ENCODE assay signal across 14 cellular contexts in genomic region chr9:19104528-19105282, GRCh38. TPM values are rescaled to one million over a fixed set of nuclear protein-coding genes. Genes with fewer than 3 reads are reported as not detected.
A peak's percentile ranks its signal among the peaks of the same experiment; 100 is the strongest.
DNase-seq lines count a peak whose midpoint lies in the region; TF ChIP-seq lines count a peak whose summit lies in the region.
"Had no signal": no experiment of that assay in that cellular context is flagged by ENCODE, and none has a peak within 500 bp of the region (broad histone marks: within the 10 kb centered on the region; RNA-seq: fewer than 3 reads in every experiment).

No MANE protein-coding gene starts in this region.

- no peak overlapping the region for H4K91ac ChIP-seq in mesenchymal stem cell (ENCODE audit: low read length)

- peaks cover 22% of the 10 kb centered on the region for H3K79me2 ChIP-seq in mesendoderm (ENCODE audit: control insufficient read depth, insufficient read depth, low read length)

- POLR2A ChIA-PET in MCF 10A (lab: Yijun Ruan, JAX) = interaction anchor here (0.8 to 2.3 kb wide), 2 partner anchors 9 to 12 kb away, joined by 5 to 10 read pairs; no protein-coding TSS in a partner anchor
- POLR2A ChIA-PET in activated CD4-positive, alpha-beta memory T cell treated with anti-CD3 and anti-CD28 coated beads, Interleukin-2, amount 10 ng/mL, durations not matched to agents 7 days and 5 days (lab: Charles Lee) = interaction anchor here (1.1 to 1.6 kb wide), 2 partner anchors 8 to 23 kb away, joined by 5 to 7 read pairs; no protein-coding TSS in a partner anchor

- H3K36me3 ChIP-seq in breast epithelium (no peaks in the 10 kb centered on the region), SK-N-MC (ENCODE audit: insufficient read depth, low read length) (peaks cover 13% of the 10 kb centered on the region), mesenchymal stem cell (ENCODE audit: control insufficient read depth in 1 of 2, insufficient read depth in 2 of 2, low read depth in 1 of 2, low read length in 2 of 2) (peaks cover 0 to 12% of the 10 kb centered on the region in 2 experiments), mesendoderm (ENCODE audit: control insufficient read depth, insufficient read depth, low read length) (no peaks in the 10 kb centered on the region)

- no peak overlapping the region for H4K5ac ChIP-seq in mesendoderm (ENCODE audit: low read length)

- H3K27ac Mint-ChIP-seq in MCF 10A (ENCODE audit: low read depth, unreplicated experiment) = no peak overlapping the region
- H3K27ac Mint-ChIP-seq in type B pancreatic cell = peak overlapping the region; percentile 65
- no peak overlapping the region for H3K27ac Mint-ChIP-seq in activated CD4-positive, alpha-beta memory T cell treated with anti-CD3 and anti-CD28 coated beads, Interleukin-2, amount 10 ng/mL, durations not matched to agents 7 days and 5 days
- H3K27ac Mint-ChIP-seq: activated naive CD8-positive, alpha-beta T cell had no signal

- peak overlapping the region in 1 of 2 experiments; percentile 15 for H3K4ac ChIP-seq in mesenchymal stem cell (ENCODE audit: low read depth in 1 of 2, low read length in 2 of 2)
- H3K4ac ChIP-seq in mesendoderm (ENCODE audit: low read depth, low read length) = no peak overlapping the region

- H3K9me3 Mint-ChIP-seq in MCF 10A (ENCODE audit: unreplicated experiment) (no peaks in the 10 kb centered on the region), type B pancreatic cell (no peaks in the 10 kb centered on the region)
- no peaks in the 10 kb centered on the region for H3K9me3 Mint-ChIP-seq in activated CD4-positive, alpha-beta memory T cell treated with anti-CD3 and anti-CD28 coated beads, Interleukin-2, amount 10 ng/mL, durations not matched to agents 7 days and 5 days

- H3K4me1 Mint-ChIP-seq in MCF 10A (ENCODE audit: insufficient read depth, unreplicated experiment) = peaks cover 6% of the 10 kb centered on the region
- H3K4me1 Mint-ChIP-seq in type B pancreatic cell (ENCODE audit: unreplicated experiment) = peaks cover 15% of the 10 kb centered on the region
- peaks cover 23% of the 10 kb centered on the region for H3K4me1 Mint-ChIP-seq in activated CD4-positive, alpha-beta memory T cell treated with anti-CD3 and anti-CD28 coated beads, Interleukin-2, amount 10 ng/mL, durations not matched to agents 7 days and 5 days

- peak overlapping the region; percentile 70 to 89 for H3K27ac ChIP-seq in breast epithelium
- H3K27ac ChIP-seq in SK-N-MC = peak overlapping the region; percentile 42; the same call in 1 of the 2 replicates
- H3K27ac ChIP-seq in mesenchymal stem cell (ENCODE audit: low read length, poor library complexity, severe bottlenecking) = no peak overlapping the region
- no peak overlapping the region for H3K27ac ChIP-seq in mesendoderm (ENCODE audit: low read depth, low read length)

- H3K9ac ChIP-seq in SK-N-MC (ENCODE audit: insufficient read length) (no peak overlapping the region), mesenchymal stem cell (ENCODE audit: low read length) (peak overlapping the region; percentile 60), mesendoderm (ENCODE audit: low read length) (no peak overlapping the region)

- H2AFZ ChIP-seq in mesenchymal stem cell (ENCODE audit: low read depth, low read length) = no peak overlapping the region

- H3K27me3 Mint-ChIP-seq in MCF 10A (ENCODE audit: insufficient read depth, unreplicated experiment) (no peaks in the 10 kb centered on the region), type B pancreatic cell (no peaks in the 10 kb centered on the region)
- no peaks in the 10 kb centered on the region for H3K27me3 Mint-ChIP-seq in activated CD4-positive, alpha-beta memory T cell treated with anti-CD3 and anti-CD28 coated beads, Interleukin-2, amount 10 ng/mL, durations not matched to agents 7 days and 5 days
- H3K27me3 Mint-ChIP-seq: activated naive CD8-positive, alpha-beta T cell had no signal

- H2AK5ac ChIP-seq in mesenchymal stem cell (ENCODE audit: low read length, severe bottlenecking) (no peak overlapping the region), mesendoderm (ENCODE audit: low read length) (no peak overlapping the region)

- H4K8ac ChIP-seq in mesenchymal stem cell (ENCODE audit: low read length) (no peak overlapping the region), mesendoderm (ENCODE audit: low read depth, low read length) (no peak overlapping the region)

- WGBS in mesenchymal stem cell = 70% methylated on average over 12 of the region's 13 CpGs
- no CpG with 5 or more reads among the region's 13 CpGs for WGBS in mesendoderm (ENCODE audit: extremely low coverage, insufficient coverage, low lambda C conversion rate)

- H2BK5ac ChIP-seq in mesenchymal stem cell (ENCODE audit: low read depth, low read length, poor library complexity, severe bottlenecking) = no peak overlapping the region
- H2BK5ac ChIP-seq in mesendoderm (ENCODE audit: low read length) = no peak overlapping the region

- H3K27me3 ChIP-seq in breast epithelium (no peaks in the 10 kb centered on the region), mesenchymal stem cell (ENCODE audit: control insufficient read depth in 1 of 2, insufficient read depth in 1 of 2, low read length in 2 of 2) (no peaks in the 10 kb centered on the region), mesendoderm (ENCODE audit: insufficient read depth, low read length, poor library complexity) (no peaks in the 10 kb centered on the region)

- no peak overlapping the region for H3K56ac ChIP-seq in mesendoderm (ENCODE audit: low read length)

- CTCF ChIA-PET in MCF 10A (lab: Yijun Ruan, JAX) = interaction anchor here (0.6 to 1.9 kb wide), 4 partner anchors 12 to 70 kb away, joined by 3 to 7 read pairs (median 5); no protein-coding TSS in a partner anchor
- CTCF ChIA-PET in activated CD4-positive, alpha-beta memory T cell treated with anti-CD3 and anti-CD28 coated beads, Interleukin-2, amount 10 ng/mL, durations not matched to agents 7 days and 5 days (lab: Charles Lee) = interaction anchor here (0.6 to 2.1 kb wide), 5 partner anchors 9 to 126 kb away, joined by 4 to 10 read pairs (median 4); partner anchors contain the start of genes DENND4C and RRAGA

- no peak for TF ChIP-seq CTCF in breast epithelium (IDR thresholded peaks at IDR 0.05)
- TF ChIP-seq CTCF in MCF 10A (IDR thresholded peaks at IDR 0.05; ENCODE audit: unreplicated experiment) = no peak
- TF ChIP-seq CTCF in type B pancreatic cell (conservative IDR thresholded peaks at IDR 0.05) = no peak

- H3K23ac ChIP-seq in mesenchymal stem cell (ENCODE audit: low read length in 2 of 2) (no peak overlapping the region), mesendoderm (ENCODE audit: low read length) (no peak overlapping the region)

- H3K4me2 ChIP-seq in mesenchymal stem cell (ENCODE audit: low read length, poor library complexity, severe bottlenecking) = no peak overlapping the region
- H3K4me2 ChIP-seq in mesendoderm (ENCODE audit: low read length) = no peak overlapping the region

- H3K36me3 Mint-ChIP-seq in MCF 10A (ENCODE audit: insufficient read depth, unreplicated experiment) = peaks cover 8% of the 10 kb centered on the region
- peaks cover 5% of the 10 kb centered on the region for H3K36me3 Mint-ChIP-seq in type B pancreatic cell
- peaks cover 14% of the 10 kb centered on the region for H3K36me3 Mint-ChIP-seq in activated CD4-positive, alpha-beta memory T cell treated with anti-CD3 and anti-CD28 coated beads, Interleukin-2, amount 10 ng/mL, durations not matched to agents 7 days and 5 days (ENCODE audit: low read depth)

- BruUV-seq in MCF 10A (replicated peaks; lab: Mats Ljungman, UMichigan) = no TSS peak

- H3K4me3 Mint-ChIP-seq in MCF 10A (ENCODE audit: unreplicated experiment) (no peak overlapping the region), type B pancreatic cell (peak overlapping the region; percentile 65)
- no peak overlapping the region for H3K4me3 Mint-ChIP-seq in activated CD4-positive, alpha-beta memory T cell treated with anti-CD3 and anti-CD28 coated beads, Interleukin-2, amount 10 ng/mL, durations not matched to agents 7 days and 5 days
- H3K4me3 Mint-ChIP-seq: activated naive CD8-positive, alpha-beta T cell had no signal

- no peak overlapping the region for H3K4me3 ChIP-seq in breast epithelium
- H3K4me3 ChIP-seq in SK-N-MC = no peak overlapping the region
- H3K4me3 ChIP-seq in mesenchymal stem cell (ENCODE audit: insufficient read depth in 1 of 2, low read depth in 1 of 2, low read length in 2 of 2) = no peak overlapping the region
- H3K4me3 ChIP-seq in mesendoderm (ENCODE audit: low read length) = no peak overlapping the region

- H3K79me1 ChIP-seq in mesenchymal stem cell (replicated peaks; ENCODE audit: low read length, poor library complexity, severe bottlenecking) (peaks cover 1% of the 10 kb centered on the region), mesendoderm (ENCODE audit: low read length) (peaks cover 2% of the 10 kb centered on the region)

- H3K18ac ChIP-seq in mesenchymal stem cell (ENCODE audit: low read depth in 1 of 2, low read length in 2 of 2) (no peak overlapping the region), mesendoderm (ENCODE audit: low read length) (no peak overlapping the region)

- H3K4me1 ChIP-seq in breast epithelium = peaks cover 0 to 4% of the 10 kb centered on the region in 2 donors
- H3K4me1 ChIP-seq in mesenchymal stem cell (ENCODE audit: control insufficient read depth, insufficient read depth, low read depth, low read length) = peaks cover 5% of the 10 kb centered on the region
- no peaks in the 10 kb centered on the region for H3K4me1 ChIP-seq in mesendoderm (ENCODE audit: control insufficient read depth, low read depth, low read length)

- H2BK15ac ChIP-seq in mesenchymal stem cell (ENCODE audit: low read depth, poor library complexity, severe bottlenecking) (no peak overlapping the region), mesendoderm (replicated peaks; ENCODE audit: low read depth) (no peak overlapping the region)

- no peaks in the 10 kb centered on the region for H3K9me3 ChIP-seq in breast epithelium
- H3K9me3 ChIP-seq in SK-N-MC (ENCODE audit: low read depth, low read length) = no peaks in the 10 kb centered on the region
- no peaks in the 10 kb centered on the region for H3K9me3 ChIP-seq in mesenchymal stem cell (ENCODE audit: control insufficient read depth, low read length)

- DNase-seq in breast epithelium (ENCODE audit: low spot score in 2 of 2) (no peak), MCF 10A (ENCODE audit: unreplicated experiment) (no peak), SK-N-MC (ENCODE audit: low read depth, low spot score) (no peak), mesenchymal stem cell (no peak), type B pancreatic cell (ENCODE audit: extremely low spot score, unreplicated experiment) (no peak), mesendoderm (no peak), DMS 273 (lab: John Stamatoyannopoulos, UW; ENCODE audit: unreplicated experiment) (no peak)
- no peak for DNase-seq in activated CD4-positive, alpha-beta memory T cell treated with anti-CD3 and anti-CD28 coated beads, Interleukin-2, amount 10 ng/mL, durations not matched to agents 7 days and 5 days
- DNase-seq: cortex of kidney, kidney, NCI-H1092 treated with DMSO at 0.1 percent for 48 hours, NCI-H510A, nucleus accumbens had no signal

- intact Hi-C loops in breast epithelium (cut with DNase I; ENCODE audit: low total_unique reads) = no loop called here
- intact Hi-C loops in MCF 10A (cut with micrococcal nuclease) = no loop called here

- H3K14ac ChIP-seq in mesenchymal stem cell (ENCODE audit: low read length in 2 of 2) = no peak overlapping the region

- H2BK12ac ChIP-seq in mesenchymal stem cell (ENCODE audit: low read length in 2 of 2) = no peak overlapping the region

- H2BK120ac ChIP-seq in mesenchymal stem cell (ENCODE audit: low read depth, low read length) (no peak overlapping the region), mesendoderm (ENCODE audit: low read depth, low read length) (no peak overlapping the region)

- TF ChIP-seq POLR2A in breast epithelium (IDR thresholded peaks at IDR 0.05) = no peak

RNA-seq across cellular contexts. Expression of gene HAUS6, which starts 2.0 kb away (rescaled TPM):
- total RNA-seq in breast epithelium = 10 to 100 TPM in 2 of 3 donors, 1 to 10 TPM in 1; 8.5 to 14.0 (median 10.5) TPM
- total RNA-seq in MCF 10A (2022) = 15.8 and 16.2 TPM in 2 replicates
- polyA plus RNA-seq in mesenchymal stem cell (2013, experiment 1 of 2) = 7.2 TPM
- 7.0 TPM for polyA plus RNA-seq in mesenchymal stem cell (2013, experiment 2 of 2)
- total RNA-seq in type B pancreatic cell (ENCODE audit: low replicate concordance) = 13.9 and 20.7 TPM in 2 replicates
- total RNA-seq in activated CD4-positive, alpha-beta memory T cell treated with anti-CD3 and anti-CD28 coated beads, Interleukin-2, amount 10 ng/mL, durations not matched to agents 7 days and 5 days = 10 to 100 TPM; 26.4 to 26.5 TPM
- polyA plus RNA-seq in mesendoderm (2013, experiment 1 of 2) = 23.4 TPM
- 23.3 TPM for polyA plus RNA-seq in mesendoderm (2013, experiment 2 of 2)

RNA-seq across cellular contexts. Expression of gene PLIN2, which starts 22.6 kb away (rescaled TPM):
- total RNA-seq in breast epithelium (1,000 to 10,000 TPM in 2 of 3 donors, 100 to 1,000 TPM in 1; 258 to 1,598 (median 1,157) TPM), MCF 10A (2022) (not detected in 2 replicates), type B pancreatic cell (ENCODE audit: low replicate concordance) (79.1 and 95.1 TPM in 2 replicates)
- 128 TPM for polyA plus RNA-seq in mesenchymal stem cell (2013, experiment 1 of 2)
- 127 TPM for polyA plus RNA-seq in mesenchymal stem cell (2013, experiment 2 of 2)
- total RNA-seq in activated CD4-positive, alpha-beta memory T cell treated with anti-CD3 and anti-CD28 coated beads, Interleukin-2, amount 10 ng/mL, durations not matched to agents 7 days and 5 days = 10 to 100 TPM; 86.7 to 88.8 TPM
- polyA plus RNA-seq in mesendoderm (2013, experiment 1 of 2) = 29.9 TPM
- polyA plus RNA-seq in mesendoderm (2013, experiment 2 of 2) = 31.0 TPM

RNA-seq across cellular contexts. Expression of gene RRAGA, which starts 55.5 kb away (rescaled TPM):
- 10 to 100 TPM; 39.1 to 48.6 (median 43.6) TPM for total RNA-seq in breast epithelium
- 44.0 and 50.3 TPM in 2 replicates for total RNA-seq in MCF 10A (2022)
- 99.8 TPM for polyA plus RNA-seq in mesenchymal stem cell (2013, experiment 1 of 2)
- polyA plus RNA-seq in mesenchymal stem cell (2013, experiment 2 of 2) = 102 TPM
- total RNA-seq in type B pancreatic cell (ENCODE audit: low replicate concordance) = 73.2 and 75.3 TPM in 2 replicates
- 10 to 100 TPM; 50.2 to 51.1 TPM for total RNA-seq in activated CD4-positive, alpha-beta memory T cell treated with anti-CD3 and anti-CD28 coated beads, Interleukin-2, amount 10 ng/mL, durations not matched to agents 7 days and 5 days
- 41.0 TPM for polyA plus RNA-seq in mesendoderm (2013, experiment 1 of 2)
- polyA plus RNA-seq in mesendoderm (2013, experiment 2 of 2) = 41.9 TPM

Comparison
In these comparisons a context has a peak if more than half of its experiments do, and no peak if none do; other contexts are left out.
1. RNA of gene PLIN2, which starts 22.6 kb away (total RNA-seq): 258 to 1,598 TPM in breast epithelium, 86.7 to 88.8 TPM in activated CD4-positive, alpha-beta memory T cell treated with anti-CD3 and anti-CD28 coated beads, Interleukin-2, amount 10 ng/mL, durations not matched to agents 7 days and 5 days and 79.1 to 95.1 TPM in type B pancreatic cell; not detected in MCF 10A; every median in the first group is over 10 times any median in the second.
2. H3K27ac ChIP-seq: peak in breast epithelium (2 of 2) and SK-N-MC (single experiment); none in mesenchymal stem cell (single experiment) and mesendoderm (single experiment).